ENCODE assay signal across 8 cellular contexts in the genomic region with DNA sequence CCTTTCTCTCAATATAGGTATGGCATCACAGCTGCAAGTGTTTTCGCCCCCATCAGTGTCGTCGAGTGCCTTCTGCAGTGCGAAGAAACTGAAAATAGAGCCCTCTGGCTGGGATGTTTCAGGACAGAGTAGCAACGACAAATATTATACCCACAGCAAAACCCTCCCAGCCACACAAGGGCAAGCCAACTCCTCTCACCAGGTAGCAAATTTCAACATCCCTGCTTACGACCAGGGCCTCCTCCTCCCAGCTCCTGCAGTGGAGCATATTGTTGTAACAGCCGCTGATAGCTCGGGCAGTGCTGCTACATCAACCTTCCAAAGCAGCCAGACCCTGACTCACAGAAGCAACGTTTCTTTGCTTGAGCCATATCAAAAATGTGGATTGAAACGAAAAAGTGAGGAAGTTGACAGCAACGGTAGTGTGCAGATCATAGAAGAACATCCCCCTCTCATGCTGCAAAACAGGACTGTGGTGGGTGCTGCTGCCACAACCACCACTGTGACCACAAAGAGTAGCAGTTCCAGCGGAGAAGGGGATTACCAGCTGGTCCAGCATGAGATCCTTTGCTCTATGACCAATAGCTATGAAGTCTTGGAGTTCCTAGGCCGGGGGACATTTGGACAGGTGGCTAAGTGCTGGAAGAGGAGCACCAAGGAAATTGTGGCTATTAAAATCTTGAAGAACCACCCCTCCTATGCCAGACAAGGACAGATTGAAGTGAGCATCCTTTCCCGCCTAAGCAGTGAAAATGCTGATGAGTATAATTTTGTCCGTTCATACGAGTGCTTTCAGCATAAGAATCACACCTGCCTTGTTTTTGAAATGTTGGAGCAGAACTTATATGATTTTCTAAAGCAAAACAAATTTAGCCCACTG. TPM values are rescaled to one million over a fixed set of nuclear protein-coding genes. Genes with fewer than 3 reads are reported as not detected.
DNase-seq lines count a peak whose midpoint lies in the region; ATAC-seq and TF ChIP-seq lines count a peak whose summit lies in the region.

No MANE protein-coding gene starts in this region.

- TF ChIP-seq EP300 in sigmoid colon (IDR thresholded peaks at IDR 0.05): no peak

- no peak for TF ChIP-seq CTCF in mesothelial cell of epicardium (IDR thresholded peaks at IDR 0.05; ENCODE audit: unreplicated experiment)
- no peak for TF ChIP-seq CTCF in sigmoid colon (IDR thresholded peaks at IDR 0.05)
- no peak for TF ChIP-seq CTCF in glutamatergic neuron (IDR thresholded peaks at IDR 0.05; ENCODE audit: partially characterized antibody, unreplicated experiment)

- peaks cover 83% of the 10 kb centered on the region for H3K4me1 ChIP-seq in CD8-positive, alpha-beta memory T cell (ENCODE audit: insufficient read depth, low read length)
- peaks cover 0 to 37% (median 26%) of the 10 kb centered on the region in 4 donors for H3K4me1 ChIP-seq in sigmoid colon

- no peaks in the 10 kb centered on the region for H3K27me3 Mint-ChIP-seq in CD8-positive, alpha-beta memory T cell
- no peaks in the 10 kb centered on the region for H3K27me3 Mint-ChIP-seq in activated CD4-positive, alpha-beta T cell treated with anti-CD3 and anti-CD28 coated beads, Interleukin-2, amount 10 ng/mL, durations not matched to agents 7 days and 5 days
- H3K27me3 Mint-ChIP-seq in mesothelial cell of epicardium (ENCODE audit: low read depth) (no peaks in the 10 kb centered on the region), glutamatergic neuron (ENCODE audit: unreplicated experiment) (peaks cover 2% of the 10 kb centered on the region)

- no peaks in the 10 kb centered on the region for H3K27me3 ChIP-seq in CD8-positive, alpha-beta memory T cell (ENCODE audit: insufficient read depth, low read length, poor library complexity, severe bottlenecking)
- H3K27me3 ChIP-seq in sigmoid colon: no peaks in the 10 kb centered on the region

- CTCF ChIA-PET in CD8-positive, alpha-beta memory T cell (lab: Charles Lee): interaction anchor here (1.7 to 3.1 kb wide), 4 partner anchors 8 to 105 kb away, joined by 5 to 18 read pairs (median 7); a partner anchor contains a TSS
- CTCF ChIA-PET in activated CD4-positive, alpha-beta T cell treated with anti-CD3 and anti-CD28 coated beads, Interleukin-2, amount 10 ng/mL, durations not matched to agents 7 days and 5 days (lab: Charles Lee): interaction anchor here (0.7 to 1.6 kb wide), 4 partner anchors 34 to 129 kb away, joined by 3 to 4 read pairs (median 4); a partner anchor contains a TSS

- WGBS in sigmoid colon, 2 donors: 59 to 81% methylated on average over 16 of the region's 16 CpGs

- H3K4me3 Mint-ChIP-seq in CD8-positive, alpha-beta memory T cell: peak overlapping the region; percentile 59 to 87 (median 81)
- H3K4me3 Mint-ChIP-seq in activated CD4-positive, alpha-beta T cell treated with anti-CD3 and anti-CD28 coated beads, Interleukin-2, amount 10 ng/mL, durations not matched to agents 7 days and 5 days: peak overlapping the region; percentile 62
- H3K4me3 Mint-ChIP-seq in mesothelial cell of epicardium (no peak overlapping the region), glutamatergic neuron (ENCODE audit: unreplicated experiment) (no peak overlapping the region)

- no peaks in the 10 kb centered on the region for H3K9me3 ChIP-seq in CD8-positive, alpha-beta memory T cell (ENCODE audit: low read length)
- H3K9me3 ChIP-seq in sigmoid colon: no peaks in the 10 kb centered on the region

- POLR2A ChIA-PET in CD8-positive, alpha-beta memory T cell (lab: Charles Lee): interaction anchor here (0.6 to 2.9 kb wide), 4 partner anchors 10 to 157 kb away, joined by 3 to 28 read pairs (median 4); a partner anchor contains a TSS
- POLR2A ChIA-PET in activated CD4-positive, alpha-beta T cell treated with anti-CD3 and anti-CD28 coated beads, Interleukin-2, amount 10 ng/mL, durations not matched to agents 7 days and 5 days (lab: Charles Lee): interaction anchor here (0.6 kb wide), 1 partner anchor 37 kb away, joined by 15 read pairs; no protein-coding TSS in a partner anchor

- DNase-seq in CD8-positive, alpha-beta memory T cell: peak; percentile 14 to 71 (median 51)
- DNase-seq in activated CD4-positive, alpha-beta T cell treated with anti-CD3 and anti-CD28 coated beads, Interleukin-2, amount 10 ng/mL, durations not matched to agents 7 days and 5 days: peak; percentile 51
- DNase-seq in mesothelial cell of epicardium (ENCODE audit: low spot score in 2 of 2, unreplicated experiment in 2 of 2): no peak
- DNase-seq in NCI-H128 (lab: John Stamatoyannopoulos, UW; ENCODE audit: unreplicated experiment): no peak
- DNase-seq in sigmoid colon: no peak
- no peak for DNase-seq in AG08395 (ENCODE audit: low spot score)
- no peak for DNase-seq in glutamatergic neuron

- peak; percentile 65 for ATAC-seq in HG02884 (IDR thresholded peaks at IDR 0.05; ENCODE audit: unreplicated experiment)

- H3K4me3 ChIP-seq in CD8-positive, alpha-beta memory T cell (ENCODE audit: low read length): peak overlapping the region; percentile 4
- H3K4me3 ChIP-seq in sigmoid colon: no peak overlapping the region

- peaks cover 13 to 48% (median 22%) of the 10 kb centered on the region in 3 donors for H3K36me3 Mint-ChIP-seq in CD8-positive, alpha-beta memory T cell
- H3K36me3 Mint-ChIP-seq in activated CD4-positive, alpha-beta T cell treated with anti-CD3 and anti-CD28 coated beads, Interleukin-2, amount 10 ng/mL, durations not matched to agents 7 days and 5 days (ENCODE audit: low read depth): peaks cover 63% of the 10 kb centered on the region
- H3K36me3 Mint-ChIP-seq in mesothelial cell of epicardium (peaks cover 28% of the 10 kb centered on the region), glutamatergic neuron (ENCODE audit: unreplicated experiment) (peaks cover 8% of the 10 kb centered on the region)

- TF ChIP-seq POLR2A in sigmoid colon (IDR thresholded peaks at IDR 0.05): no peak

- peaks cover 70 to 87% (median 84%) of the 10 kb centered on the region in 3 donors for H3K4me1 Mint-ChIP-seq in CD8-positive, alpha-beta memory T cell
- H3K4me1 Mint-ChIP-seq in activated CD4-positive, alpha-beta T cell treated with anti-CD3 and anti-CD28 coated beads, Interleukin-2, amount 10 ng/mL, durations not matched to agents 7 days and 5 days: peaks cover 77% of the 10 kb centered on the region
- H3K4me1 Mint-ChIP-seq in mesothelial cell of epicardium (peaks cover 10% of the 10 kb centered on the region), glutamatergic neuron (ENCODE audit: low read depth, unreplicated experiment) (no peaks in the 10 kb centered on the region)

- no peaks in the 10 kb centered on the region for H3K9me3 Mint-ChIP-seq in CD8-positive, alpha-beta memory T cell
- no peaks in the 10 kb centered on the region for H3K9me3 Mint-ChIP-seq in activated CD4-positive, alpha-beta T cell treated with anti-CD3 and anti-CD28 coated beads, Interleukin-2, amount 10 ng/mL, durations not matched to agents 7 days and 5 days
- peaks cover 6% of the 10 kb centered on the region for H3K9me3 Mint-ChIP-seq in mesothelial cell of epicardium
- peaks cover 1% of the 10 kb centered on the region for H3K9me3 Mint-ChIP-seq in glutamatergic neuron (ENCODE audit: unreplicated experiment)

- peak overlapping the region; percentile 90 to 97 (median 94) for H3K27ac Mint-ChIP-seq in CD8-positive, alpha-beta memory T cell
- H3K27ac Mint-ChIP-seq in activated CD4-positive, alpha-beta T cell treated with anti-CD3 and anti-CD28 coated beads, Interleukin-2, amount 10 ng/mL, durations not matched to agents 7 days and 5 days: peak overlapping the region; percentile 87
- H3K27ac Mint-ChIP-seq in mesothelial cell of epicardium (peak overlapping the region; percentile 69), glutamatergic neuron (ENCODE audit: unreplicated experiment) (no peak overlapping the region)

- peaks cover 16% of the 10 kb centered on the region for H3K36me3 ChIP-seq in CD8-positive, alpha-beta memory T cell (ENCODE audit: insufficient read depth, low read length)
- H3K36me3 ChIP-seq in sigmoid colon: peaks cover 0 to 35% (median 3%) of the 10 kb centered on the region in 4 donors

- no peak overlapping the region for H3K27ac ChIP-seq in CD8-positive, alpha-beta memory T cell (ENCODE audit: low read depth, low read length)
- no peak overlapping the region for H3K27ac ChIP-seq in sigmoid colon

- intact Hi-C loops in sigmoid colon (cut with DNase I): no loop called here

RNA-seq across cellular contexts. Expression of a gene that starts 11.5 kb away (rescaled TPM):
- total RNA-seq in CD8-positive, alpha-beta memory T cell: 10 to 100 TPM; 80.9 to 81.2 TPM
- 19.4 TPM for polyA plus RNA-seq in CD8-positive, alpha-beta memory T cell
- total RNA-seq in activated CD4-positive, alpha-beta T cell treated with anti-CD3 and anti-CD28 coated beads, Interleukin-2, amount 10 ng/mL, durations not matched to agents 7 days and 5 days: 100 to 1,000 TPM in 1 of 2 experiments, 10 to 100 TPM in 1; 88.5 to 106 TPM
- total RNA-seq in mesothelial cell of epicardium: 43.6 to 44.5 TPM (median 43.9 TPM) in 3 replicates
- 10 to 100 TPM; 47.2 to 57.1 (median 49.9) TPM for total RNA-seq in sigmoid colon
- 10 to 100 TPM; 13.8 to 16.9 (median 16.6) TPM for polyA plus RNA-seq in sigmoid colon
- 41.0 TPM for total RNA-seq in glutamatergic neuron (ENCODE audit: unreplicated experiment)

RNA-seq across cellular contexts. Expression of a gene that starts 35.5 kb away (rescaled TPM):
- total RNA-seq in CD8-positive, alpha-beta memory T cell: 10 to 100 TPM; 31.2 to 32.1 TPM
- polyA plus RNA-seq in CD8-positive, alpha-beta memory T cell: 5.1 TPM
- 10 to 100 TPM; 16.2 to 19.4 TPM for total RNA-seq in activated CD4-positive, alpha-beta T cell treated with anti-CD3 and anti-CD28 coated beads, Interleukin-2, amount 10 ng/mL, durations not matched to agents 7 days and 5 days
- total RNA-seq in mesothelial cell of epicardium (8.1 to 10.0 TPM (median 9.5 TPM) in 3 replicates), sigmoid colon (1 to 10 TPM; 4.3 to 4.9 (median 4.4) TPM), glutamatergic neuron (ENCODE audit: unreplicated experiment) (6.1 TPM)
- 1 to 10 TPM; 1.8 to 4.9 (median 2.4) TPM for polyA plus RNA-seq in sigmoid colon

RNA-seq across cellular contexts. Expression of a gene that starts 36.0 kb away (rescaled TPM):
- total RNA-seq in CD8-positive, alpha-beta memory T cell: 10 to 100 TPM; 33.7 to 36.2 TPM
- polyA plus RNA-seq in CD8-positive, alpha-beta memory T cell: 12.1 TPM
- 10 to 100 TPM; 39.4 to 41.9 TPM for total RNA-seq in activated CD4-positive, alpha-beta T cell treated with anti-CD3 and anti-CD28 coated beads, Interleukin-2, amount 10 ng/mL, durations not matched to agents 7 days and 5 days
- 26.8 to 31.6 TPM (median 31.6 TPM) in 3 replicates for total RNA-seq in mesothelial cell of epicardium
- 10 to 100 TPM in 2 of 4 donors, 1 to 10 TPM in 2; 6.2 to 15.5 (median 10.8) TPM for total RNA-seq in sigmoid colon
- polyA plus RNA-seq in sigmoid colon: 10 to 100 TPM in 1 of 3 donors, 1 to 10 TPM in 2; 4.8 to 21.3 (median 7.9) TPM
- 31.1 TPM for total RNA-seq in glutamatergic neuron (ENCODE audit: unreplicated experiment)

RNA-seq across cellular contexts. Expression of a gene that starts 38.7 kb away (rescaled TPM):
- total RNA-seq in CD8-positive, alpha-beta memory T cell: under 1 TPM; 0.18 to 0.24 TPM
- polyA plus RNA-seq in CD8-positive, alpha-beta memory T cell: not detected
- total RNA-seq in activated CD4-positive, alpha-beta T cell treated with anti-CD3 and anti-CD28 coated beads, Interleukin-2, amount 10 ng/mL, durations not matched to agents 7 days and 5 days: under 1 TPM; 0.71 to 0.94 TPM
- 115 to 119 TPM (median 118 TPM) in 3 replicates for total RNA-seq in mesothelial cell of epicardium
- total RNA-seq in sigmoid colon: 100 to 1,000 TPM in 3 of 4 donors, 10 to 100 TPM in 1; 94.0 to 149 (median 132) TPM
- 10 to 100 TPM; 14.1 to 23.8 (median 21.0) TPM for polyA plus RNA-seq in sigmoid colon
- 2.9 TPM for total RNA-seq in glutamatergic neuron (ENCODE audit: unreplicated experiment)

RNA-seq across cellular contexts. Expression of a gene that starts 53.2 kb away (rescaled TPM):
- total RNA-seq in CD8-positive, alpha-beta memory T cell: 1 to 10 TPM; 1.2 to 1.9 TPM
- not detected for polyA plus RNA-seq in CD8-positive, alpha-beta memory T cell
- total RNA-seq in activated CD4-positive, alpha-beta T cell treated with anti-CD3 and anti-CD28 coated beads, Interleukin-2, amount 10 ng/mL, durations not matched to agents 7 days and 5 days: 1 to 10 TPM in 1 of 2 experiments, under 1 TPM in 1; 0.98 to 1.1 TPM
- 0.27 to 1.1 TPM (median 0.55 TPM) in 3 replicates for total RNA-seq in mesothelial cell of epicardium
- under 1 TPM; under 0.01 to 0.49 (median 0.34) TPM for total RNA-seq in sigmoid colon
- polyA plus RNA-seq in sigmoid colon: 10 to 100 TPM; 63.1 to 87.9 (median 85.8) TPM
- 1.8 TPM for total RNA-seq in glutamatergic neuron (ENCODE audit: unreplicated experiment)

Comparison
In these comparisons a context has a peak if more than half of its experiments do, and no peak if none do; other contexts are left out.
1. DNase-seq: peak in CD8-positive, alpha-beta memory T cell (5 of 5) and activated CD4-positive, alpha-beta T cell treated with anti-CD3 and anti-CD28 coated beads, Interleukin-2, amount 10 ng/mL, durations not matched to agents 7 days and 5 days (single experiment); none in mesothelial cell of epicardium (0 of 2), NCI-H128 (single experiment), sigmoid colon (single experiment), AG08395 (single experiment) and glutamatergic neuron (single experiment).
2. H3K4me3 Mint-ChIP-seq: peak in CD8-positive, alpha-beta memory T cell (7 of 7) and activated CD4-positive, alpha-beta T cell treated with anti-CD3 and anti-CD28 coated beads, Interleukin-2, amount 10 ng/mL, durations not matched to agents 7 days and 5 days (single experiment); none in mesothelial cell of epicardium (single experiment) and glutamatergic neuron (single experiment).